32 cellular contexts compared by ENCODE assay signal in the genomic region with DNA sequence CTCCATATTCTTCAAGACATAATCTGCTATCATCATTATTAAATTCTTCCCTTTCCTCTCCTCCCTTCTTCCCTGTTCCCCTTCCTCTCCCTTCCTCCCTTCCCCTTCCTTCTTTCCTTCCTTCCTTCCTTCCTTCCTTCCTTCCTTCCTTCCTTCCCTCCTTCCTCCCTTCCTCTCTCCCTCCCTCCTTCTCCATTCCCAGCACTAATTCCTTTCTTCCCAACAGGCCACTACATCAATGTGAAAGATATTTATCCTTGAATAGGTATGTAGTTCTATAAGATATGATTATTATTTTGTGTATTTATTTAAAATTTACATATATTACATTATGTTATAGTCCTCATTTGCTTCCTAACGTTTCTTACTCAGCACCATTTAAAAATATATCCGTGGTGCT. TPM values are rescaled to one million over a fixed set of nuclear protein-coding genes. Genes with fewer than 3 reads are reported as not detected.
"Had no signal": no experiment of that assay in that cellular context is flagged by ENCODE, and none has a peak within 500 bp of the region (broad histone marks: within the 10 kb centered on the region; RNA-seq: fewer than 3 reads in every experiment).

No MANE protein-coding gene starts in this region.

- H3K9me3 ChIP-seq: esophagus squamous epithelium, gastrocnemius medialis, heart right ventricle, left lung, lower lobe of right lung had no signal

- H3K4me1 ChIP-seq: gastrocnemius medialis, heart right ventricle, left lung, lower lobe of right lung had no signal

- H3K27me3 ChIP-seq: gastrocnemius medialis had no signal

- H3K27ac ChIP-seq: coronary artery, dorsolateral prefrontal cortex, epithelial cell of prostate, esophagus squamous epithelium, gastrocnemius medialis, heart right ventricle, left lung, lower lobe of right lung had no signal

- ATAC-seq: esophagus mucosa; gastrocnemius medialis; heart right ventricle; left cardiac atrium; left lung; left ventricle myocardium superior; lower lobe of right lung; naive thymus-derived CD4-positive, alpha-beta T cell had no signal

- H3K36me3 ChIP-seq: esophagus squamous epithelium, gastrocnemius medialis, heart right ventricle, left lung, lower lobe of right lung had no signal

- FAIRE-seq: colon, islet of Langerhans, keratinocyte had no signal

- DNase-seq: dorsolateral prefrontal cortex; effector CD4-positive, alpha-beta T cell; effector memory CD4-positive, alpha-beta T cell; erythroblast; esophagus squamous epithelium; foreskin fibroblast; foreskin melanocyte; gastrocnemius medialis; glutamatergic neuron; head of caudate nucleus; heart right ventricle; hippocampal formation; left cardiac atrium; left lung; left ventricle myocardium superior; lower lobe of right lung; mesendoderm; midbrain; naive thymus-derived CD4-positive, alpha-beta T cell had no signal

- H3K4me3 ChIP-seq: coronary artery, dorsolateral prefrontal cortex, esophagus squamous epithelium, gastrocnemius medialis, heart right ventricle, left lung, lower lobe of right lung had no signal

RNA-seq across cellular contexts. Expression of a gene that starts 18.4 kb away (rescaled TPM):
- total RNA-seq: dermis blood vessel endothelial cell; dorsolateral prefrontal cortex; esophagus mucosa; esophagus squamous epithelium; gastrocnemius medialis; glomerular endothelial cell; heart right ventricle; kidney epithelial cell; left cardiac atrium; left lung; left ventricle myocardium superior; lower leg skin; lower lobe of right lung; lung microvascular endothelial cell; mononuclear cell; mucosa of gallbladder; naive thymus-derived CD4-positive, alpha-beta T cell had no signal
- polyA plus RNA-seq: heart right ventricle; keratinocyte; naive thymus-derived CD4-positive, alpha-beta T cell had no signal

RNA-seq across cellular contexts. Expression of a gene that starts 34.2 kb away (rescaled TPM):
- total RNA-seq: heart right ventricle, left ventricle myocardium superior, lower lobe of right lung, mononuclear cell had no signal
- polyA plus RNA-seq: naive thymus-derived CD4-positive, alpha-beta T cell had no signal
